In genomic region chr11:65084598-65085375, GRCh38 we compare ENCODE assay signal across 8 cellular contexts. TPM values are rescaled to one million over a fixed set of nuclear protein-coding genes. Genes with fewer than 3 reads are reported as not detected.
DNase-seq lines count a peak whose midpoint lies in the region; ATAC-seq, FAIRE-seq and TF ChIP-seq lines count a peak whose summit lies in the region.

No MANE protein-coding gene starts in this region.

- H3K27ac ChIP-seq in Peyer's patch = peak overlapping the region; percentile 93 to 97 (median 96)

- peak overlapping the region; percentile 73 to 86 (median 84) for H3K4me3 ChIP-seq in Peyer's patch
- H3K4me3 ChIP-seq in fibroblast of mammary gland (ENCODE audit: control insufficient read depth, low read depth, low read length) = peak overlapping the region; percentile 90
- peak overlapping the region; percentile 92 for H3K4me3 ChIP-seq in skeletal muscle cell (ENCODE audit: low read depth, low read length)

- H3K4me1 ChIP-seq in Peyer's patch = peaks cover 6 to 21% (median 8%) of the 10 kb centered on the region in 4 donors

- H3K36me3 ChIP-seq in Peyer's patch = peaks cover 0 to 46% (median 0%) of the 10 kb centered on the region in 3 donors

- no peaks in the 10 kb centered on the region for H3K9me3 ChIP-seq in Peyer's patch

- FAIRE-seq in GM19239 (lab: Jason Lieb, UNC) = no peak

- ATAC-seq in GM19035 (IDR thresholded peaks at IDR 0.05; ENCODE audit: unreplicated experiment) = peak; percentile 6

- TF ChIP-seq CTCF in Peyer's patch (IDR thresholded peaks at IDR 0.05) (no peak), fibroblast of mammary gland (conservative IDR thresholded peaks at IDR 0.05; ENCODE audit: control insufficient read depth, insufficient read depth, low read depth, low read length) (no peak)

- no peak for TF ChIP-seq POLR2A in Peyer's patch (IDR thresholded peaks at IDR 0.05)

- no peaks in the 10 kb centered on the region for H3K27me3 ChIP-seq in Peyer's patch

- no peak for DNase-seq in Peyer's patch
- no peak for DNase-seq in fibroblast of mammary gland (ENCODE audit: low read depth)
- no peak for DNase-seq in skeletal muscle cell (ENCODE audit: low read depth)
- no peak for DNase-seq in GM19239 (ENCODE audit: insufficient read length, low spot score)
- no peak for DNase-seq in anterior cingulate cortex (lab: John Stamatoyannopoulos, UW)
- no peak for DNase-seq in GM03348 (ENCODE audit: low spot score)
- no peak for DNase-seq in central memory CD4-positive, alpha-beta T cell

RNA-seq across cellular contexts. Expression of gene ZFPL1, which starts 0.8 kb away (rescaled TPM):
- total RNA-seq in Peyer's patch = 10 to 100 TPM; 53.9 to 67.6 (median 55.5) TPM

RNA-seq across cellular contexts. Expression of gene CDCA5, which starts 0.9 kb away (rescaled TPM):
- 10 to 100 TPM in 1 of 4 donors, 1 to 10 TPM in 2, under 1 TPM in 1; 0.94 to 27.2 (median 6.4) TPM for total RNA-seq in Peyer's patch

RNA-seq across cellular contexts. Expression of gene VPS51, which starts 11.2 kb away (rescaled TPM):
- 100 to 1,000 TPM; 280 to 636 (median 416) TPM for total RNA-seq in Peyer's patch

RNA-seq across cellular contexts. Expression of gene NAALADL1, which starts 26.4 kb away (rescaled TPM):
- total RNA-seq in Peyer's patch = 1,000 to 10,000 TPM in 2 of 4 donors, 100 to 1,000 TPM in 1, 10 to 100 TPM in 1; 40.4 to 1,241 (median 898) TPM

RNA-seq across cellular contexts. Expression of gene TM7SF2, which starts 26.9 kb away (rescaled TPM):
- 10 to 100 TPM; 19.8 to 78.1 (median 58.5) TPM for total RNA-seq in Peyer's patch
